15 cellular contexts compared by ENCODE assay signal in genomic region chr6:152598858-152599537, GRCh38. TPM values are rescaled to one million over a fixed set of nuclear protein-coding genes. Genes with fewer than 3 reads are reported as not detected.
A peak's percentile ranks its signal among the peaks of the same experiment; 100 is the strongest.
DNase-seq lines count a peak whose midpoint lies in the region; ATAC-seq, FAIRE-seq and TF ChIP-seq lines count a peak whose summit lies in the region.
"Had no signal": no experiment of that assay in that cellular context is flagged by ENCODE, and none has a peak within 500 bp of the region (broad histone marks: within the 10 kb centered on the region; RNA-seq: fewer than 3 reads in every experiment).

No MANE protein-coding gene starts in this region.

- TF ChIP-seq CTCF in liver (IDR thresholded peaks at IDR 0.05; ENCODE audit: low read depth, low read length, missing input control) (no peak), HepG2 (CRISPR knock-in tag; IDR thresholded peaks at IDR 0.05) (no peak), natural killer cell (IDR thresholded peaks at IDR 0.05) (no peak)

- H3K4me1 ChIP-seq in liver (ENCODE audit: control insufficient read depth in 4 of 4, insufficient read depth in 4 of 4, low read length in 3 of 4) (no peaks in the 10 kb centered on the region), HepG2 (ENCODE audit: insufficient read depth, low read length) (no peaks in the 10 kb centered on the region)
- H3K4me1 ChIP-seq: pancreas, thyroid gland had no signal

- no peaks in the 10 kb centered on the region for H3K79me2 ChIP-seq in HepG2 (ENCODE audit: insufficient read depth, low read length)

- no peak for TF ChIP-seq RAD21 in liver (IDR thresholded peaks at IDR 0.05)
- TF ChIP-seq RAD21 in HepG2 (CRISPR knock-in tag; IDR thresholded peaks at IDR 0.05), result no peak

- no peaks in the 10 kb centered on the region for H3K9me3 ChIP-seq in liver (ENCODE audit: control insufficient read depth in 4 of 4, low read length in 3 of 4)
- H3K9me3 ChIP-seq in HepG2 (ENCODE audit: low read length), result no peaks in the 10 kb centered on the region
- H3K9me3 ChIP-seq: pancreas, thyroid gland had no signal

- H2AFZ ChIP-seq in HepG2 (ENCODE audit: low read length), result no peak overlapping the region

- H3K36me3 ChIP-seq in liver (ENCODE audit: control insufficient read depth in 4 of 4, insufficient read depth in 3 of 4, low read depth in 1 of 4, low read length in 3 of 4) (peaks cover 0 to 2% (median 0%) of the 10 kb centered on the region in 4 donors), HepG2 (replicated peaks in 1 of 2; ENCODE audit: control insufficient read depth in 1 of 2, insufficient read depth in 2 of 2, low read length in 2 of 2) (no peaks in the 10 kb centered on the region)
- H3K36me3 ChIP-seq: pancreas, thyroid gland had no signal

- H3K4me1 Mint-ChIP-seq in natural killer cell, result peaks cover 62 to 63% of the 10 kb centered on the region in 2 donors
- H3K4me1 Mint-ChIP-seq in activated naive CD4-positive, alpha-beta T cell treated with anti-CD3 and anti-CD28 coated beads for 36 hours (ENCODE audit: low read depth), result no peaks in the 10 kb centered on the region

- H3K9me3 Mint-ChIP-seq in natural killer cell, result no peaks in the 10 kb centered on the region
- no peaks in the 10 kb centered on the region for H3K9me3 Mint-ChIP-seq in activated naive CD4-positive, alpha-beta T cell treated with anti-CD3 and anti-CD28 coated beads for 36 hours
- H3K9me3 Mint-ChIP-seq: CD4-positive, alpha-beta T cell had no signal

- H3K9ac ChIP-seq in liver (ENCODE audit: low read depth in 1 of 2, low read length in 2 of 2) (no peak overlapping the region), HepG2 (ENCODE audit: insufficient read depth, low read depth, low read length) (no peak overlapping the region)

- in situ Hi-C loops in HepG2 (cut with HindIII; ENCODE audit: extremely low pct_ligation_motif_present, low pct_unique_long_range_greater_than_20kb), result no loop called here

- no peaks in the 10 kb centered on the region for H3K27me3 Mint-ChIP-seq in natural killer cell (ENCODE audit: low read depth in 2 of 2)
- H3K27me3 Mint-ChIP-seq in activated naive CD4-positive, alpha-beta T cell treated with anti-CD3 and anti-CD28 coated beads for 36 hours (ENCODE audit: low read depth), result peaks cover 6% of the 10 kb centered on the region

- H3K4me3 ChIP-seq in liver (ENCODE audit: low read depth in 1 of 3, low read length in 3 of 3) (no peak overlapping the region), HepG2 (replicated peaks in 1 of 3; ENCODE audit: insufficient read depth in 1 of 3, low read depth in 2 of 3, low read length in 3 of 3) (no peak overlapping the region)
- H3K4me3 ChIP-seq: pancreas, thyroid gland had no signal

- POLR2A ChIA-PET in HepG2 (lab: Yijun Ruan, JAX), result no interaction called here

- no peaks in the 10 kb centered on the region for H3K36me3 Mint-ChIP-seq in natural killer cell
- no peaks in the 10 kb centered on the region for H3K36me3 Mint-ChIP-seq in activated naive CD4-positive, alpha-beta T cell treated with anti-CD3 and anti-CD28 coated beads for 36 hours (ENCODE audit: low read depth)

- no peak for TF ChIP-seq POLR2A in HepG2 (IDR thresholded peaks at IDR 0.05; ENCODE audit: insufficient read depth in 1 of 2, low read depth in 2 of 2, low read length in 2 of 2)

- ATAC-seq in HepG2, result no peak
- no peak for ATAC-seq in natural killer cell
- ATAC-seq in GM18498 (IDR thresholded peaks at IDR 0.05; ENCODE audit: unreplicated experiment), result no peak
- ATAC-seq in GM19324 (IDR thresholded peaks at IDR 0.05; ENCODE audit: low FRiP score, unreplicated experiment), result no peak
- ATAC-seq: pancreas had no signal

- TF ChIP-seq EP300 in HepG2 (IDR thresholded peaks at IDR 0.05; ENCODE audit: low read depth in 2 of 2, low read length in 2 of 2) (no peak), HepG2 (CRISPR knock-in tag; IDR thresholded peaks at IDR 0.05; ENCODE audit: borderline replicate concordance) (no peak)

- no peaks in the 10 kb centered on the region for H3K27me3 ChIP-seq in liver (ENCODE audit: control insufficient read depth in 4 of 4, insufficient read depth in 4 of 4, low read length in 3 of 4)
- no peaks in the 10 kb centered on the region for H3K27me3 ChIP-seq in HepG2 (ENCODE audit: control insufficient read depth in 1 of 2, insufficient read depth in 2 of 2, low read length in 2 of 2)
- H3K27me3 ChIP-seq: pancreas, thyroid gland had no signal

- DNase-seq in HepG2 (ENCODE audit: low spot score) (no peak), head of caudate nucleus (peak in 36 of 42 donors; percentile 3 to 81 (median 42)), natural killer cell (no peak)
- DNase-seq in activated naive CD4-positive, alpha-beta T cell treated with anti-CD3 and anti-CD28 coated beads for 36 hours, result no peak
- DNase-seq in stimulated activated CD4-positive, alpha-beta T cell treated with anti-CD3 and anti-CD28 coated beads, Interleukin-15, amount 100 ng/mL, for 24 hours, result no peak
- DNase-seq: activated naive CD4-positive, alpha-beta T cell; CD4-positive, alpha-beta T cell; NCI-H146; NCI-H446; pancreas; thyroid gland had no signal

- CTCF ChIA-PET in HepG2 (lab: Yijun Ruan, JAX; ENCODE audit: low intra/inter-chr PET ratio, low total read pairs), result no interaction called here
- CTCF ChIA-PET in activated naive CD4-positive, alpha-beta T cell treated with anti-CD3 and anti-CD28 coated beads for 36 hours (lab: Charles Lee), result no interaction called here

- BruUV-seq in HepG2 (replicated peaks; lab: Mats Ljungman, UMichigan), result no TSS peak

- peak overlapping the region; percentile 14 to 50 for H3K27ac Mint-ChIP-seq in natural killer cell
- no peak overlapping the region for H3K27ac Mint-ChIP-seq in activated naive CD4-positive, alpha-beta T cell treated with anti-CD3 and anti-CD28 coated beads for 36 hours
- H3K27ac Mint-ChIP-seq: CD4-positive, alpha-beta T cell had no signal

- H3K4me2 ChIP-seq in HepG2 (ENCODE audit: low read depth, low read length), result no peak overlapping the region

- H4K20me1 ChIP-seq in HepG2 (ENCODE audit: insufficient read depth, low read length), result no peaks in the 10 kb centered on the region

- H3K4me3 Mint-ChIP-seq in natural killer cell, result no peak overlapping the region
- H3K4me3 Mint-ChIP-seq in activated naive CD4-positive, alpha-beta T cell treated with anti-CD3 and anti-CD28 coated beads for 36 hours, result no peak overlapping the region
- H3K4me3 Mint-ChIP-seq: CD4-positive, alpha-beta T cell had no signal

- intact Hi-C loops in HepG2 (cut with micrococcal nuclease; ENCODE audit: unreplicated experiment), result no loop called here
- intact Hi-C loops in head of caudate nucleus (cut with DNase I), result no loop called here
- intact Hi-C loops in natural killer cell (cut with micrococcal nuclease), result loop anchor here (5.0 kb wide), 1 partner anchor 38 kb away; the partner anchor contains the start of gene SYNE1
- intact Hi-C loops in activated naive CD4-positive, alpha-beta T cell treated with anti-CD3 and anti-CD28 coated beads for 36 hours (cut with micrococcal nuclease), result no loop called here

- FAIRE-seq in HepG2 (lab: Jason Lieb, UNC), result no peak
- FAIRE-seq: GM12892, pancreas had no signal

- WGBS in liver, result 54% methylated on average over 4 of the region's 4 CpGs
- WGBS in HepG2 (ENCODE audit: low lambda C conversion rate), result 10% methylated on average over 4 of the region's 4 CpGs

- H3K27ac ChIP-seq in liver (ENCODE audit: low read depth in 1 of 2, low read length in 2 of 2) (no peak overlapping the region), HepG2 (ENCODE audit: extremely low read length, insufficient read depth, low read length) (no peak overlapping the region)
- H3K27ac ChIP-seq: pancreas had no signal

TF ChIP-seq in liver, 16 proteins besides CTCF, POLR2A, EP300 and RAD21:
- TF ChIP-seq RXRA (IDR thresholded peaks at IDR 0.05) (no peak), NR2F2 (IDR thresholded peaks at IDR 0.05) (peak; percentile 50)

TF ChIP-seq in HepG2, 621 proteins besides CTCF, POLR2A, EP300 and RAD21 (continues in another document):
- no peak for TF ChIP-seq HDAC1 (CRISPR knock-in tag; IDR thresholded peaks at IDR 0.05)

RNA-seq across cellular contexts. Expression of gene SYNE1, which starts 38.2 kb away (rescaled TPM):
- total RNA-seq in liver (100 to 1,000 TPM in 1 of 2 donors, 10 to 100 TPM in 1; 33.5 to 105 TPM), HepG2 (2016; rRNA removed; fragmentation: Illumina TruSeq; extraction: Trizol) (15.9 and 19.5 TPM in 2 replicates), natural killer cell (100 to 1,000 TPM; 489 to 570 (median 498) TPM)
- polyA plus RNA-seq in liver (10 to 100 TPM; 10.2 to 15.5 TPM), HepG2 (2011; rRNA removed) (5.5 and 6.1 TPM in 2 replicates)
- 1.7 and 2.4 TPM in 2 replicates for total RNA-seq in HepG2 (2016; cell fraction: cytosol; rRNA removed; fragmentation: Illumina TruSeq; extraction: Trizol; ENCODE audit: low read depth)
- total RNA-seq in HepG2 (2016; cell fraction: insoluble cytoplasmic fraction; rRNA removed; fragmentation: Illumina TruSeq; extraction: Trizol), result 14.8 and 18.7 TPM in 2 replicates
- total RNA-seq in HepG2 (2016; cell fraction: membrane; rRNA removed; fragmentation: Illumina TruSeq; extraction: Trizol), result 3.8 and 4.1 TPM in 2 replicates
- total RNA-seq in HepG2 (2016; cell fraction: nucleus; rRNA removed; fragmentation: Illumina TruSeq; extraction: Trizol), result 21.1 and 25.0 TPM in 2 replicates
- 4.8 and 5.1 TPM in 2 replicates for polyA plus RNA-seq in HepG2 (2011; cell fraction: cytosol; rRNA removed)
- 13.2 and 13.5 TPM in 2 replicates for polyA plus RNA-seq in HepG2 (2011; cell fraction: nucleus; rRNA removed)
- polyA plus RNA-seq in HepG2 (2012), result 6.4 and 7.6 TPM in 2 replicates
- polyA plus RNA-seq in HepG2 (2016; cell fraction: cytosol; fragmentation: Illumina TruSeq; extraction: Trizol; ENCODE audit: low read depth), result 0.44 and 0.52 TPM in 2 replicates
- polyA plus RNA-seq in HepG2 (2016; cell fraction: insoluble cytoplasmic fraction; fragmentation: Illumina TruSeq; extraction: Trizol; ENCODE audit: low read depth), result 8.3 and 8.6 TPM in 2 replicates
- 0.88 and 1.5 TPM in 2 replicates for polyA plus RNA-seq in HepG2 (2016; cell fraction: membrane; fragmentation: Illumina TruSeq; extraction: Trizol; ENCODE audit: low read depth)
- polyA plus RNA-seq in HepG2 (2016; cell fraction: nucleus; fragmentation: Illumina TruSeq; extraction: Trizol; ENCODE audit: insufficient read depth, low read depth), result 10.6 and 13.5 TPM in 2 replicates
- 2.8 and 29.3 TPM in 2 replicates for polyA minus RNA-seq in HepG2 (2011; rRNA and poly(A)+ RNA removed; ENCODE audit: low replicate concordance)
- polyA minus RNA-seq in HepG2 (2011; cell fraction: cytosol; rRNA and poly(A)+ RNA removed), result 11.0 and 13.4 TPM in 2 replicates
- 45.6 and 57.7 TPM in 2 replicates for polyA minus RNA-seq in HepG2 (2011; cell fraction: nucleus; rRNA and poly(A)+ RNA removed)
- 10 to 100 TPM; 17.7 to 24.0 TPM for total RNA-seq in activated naive CD4-positive, alpha-beta T cell treated with anti-CD3 and anti-CD28 coated beads for 36 hours

Comparison
In these comparisons a context has a peak if more than half of its experiments do, and no peak if none do; other contexts are left out.
1. DNase-seq: peak in head of caudate nucleus (36 of 42); none in HepG2 (single experiment), natural killer cell (single experiment), activated naive CD4-positive, alpha-beta T cell treated with anti-CD3 and anti-CD28 coated beads for 36 hours (single experiment) and stimulated activated CD4-positive, alpha-beta T cell treated with anti-CD3 and anti-CD28 coated beads, Interleukin-15, amount 100 ng/mL, for 24 hours (single experiment).
2. RNA of gene SYNE1, which starts 38.2 kb away (total RNA-seq): 489 to 570 TPM in natural killer cell; 33.5 to 105 TPM in liver, 17.7 to 24.0 TPM in activated naive CD4-positive, alpha-beta T cell treated with anti-CD3 and anti-CD28 coated beads for 36 hours and 1.7 to 25.0 TPM in HepG2; every median in the first group is over 4 times any median in the second.